In genomic region chr2:149586063-149586462, GRCh38 we compare ENCODE assay signal across 8 cellular contexts. TPM values are rescaled to one million over a fixed set of nuclear protein-coding genes. Genes with fewer than 3 reads are reported as not detected.
DNase-seq lines count a peak whose midpoint lies in the region; ATAC-seq, FAIRE-seq and TF ChIP-seq lines count a peak whose summit lies in the region.

No MANE protein-coding gene starts in this region.

- ATAC-seq in Right ventricle myocardium superior (ENCODE audit: poor library complexity) (no peak), K562 (peak; percentile 16), GM21447 (IDR thresholded peaks at IDR 0.05; ENCODE audit: unreplicated experiment) (no peak), GM19455 (IDR thresholded peaks at IDR 0.05; ENCODE audit: unreplicated experiment) (no peak), GM18517 (IDR thresholded peaks at IDR 0.05; ENCODE audit: unreplicated experiment) (no peak)

- no TSS peak for BruUV-seq in K562 (replicated peaks; lab: Mats Ljungman, UMichigan)

- CTCF ChIA-PET in K562 (lab: Yijun Ruan, JAX; ENCODE audit: low intra/inter-chr PET ratio), result no interaction called here

- H3K4me2 ChIP-seq in K562 (ENCODE audit: insufficient read depth, low read length), result peak overlapping the region; percentile 94

- 0% methylated on average over 3 of the region's 3 CpGs for WGBS in K562 (ENCODE audit: insufficient coverage, low coverage, missing lambda C conversion rate)
- 37 to 55% methylated on average over 3 of the region's 3 CpGs for WGBS in mesodermal cell (ENCODE audit: insufficient coverage in 2 of 2), 2 experiments

- peak; percentile 35; the same call in 1 of the 2 replicates for TF ChIP-seq EP300 in K562 (IDR thresholded peaks at IDR 0.05; ENCODE audit: low read length)

- H3K36me3 ChIP-seq in right atrium auricular region (peaks cover 6% of the 10 kb centered on the region), K562 (ENCODE audit: control insufficient read depth, insufficient read depth, low read length) (peaks cover 51% of the 10 kb centered on the region), mesodermal cell (ENCODE audit: control insufficient read depth, insufficient read depth, low read length) (peaks cover 27% of the 10 kb centered on the region)

- peaks cover 53% of the 10 kb centered on the region for H3K79me2 ChIP-seq in K562 (ENCODE audit: control insufficient read depth, insufficient read depth, low read length)

- peak; percentile 23 for FAIRE-seq in K562 (lab: Jason Lieb, UNC)

- peak overlapping the region; percentile 71 to 96 for H3K4me3 ChIP-seq in right atrium auricular region
- H3K4me3 ChIP-seq in K562, result peak overlapping the region; percentile 67
- H3K4me3 ChIP-seq in mesodermal cell (ENCODE audit: extremely low read depth, insufficient read depth, low read length, poor library complexity, severe bottlenecking), result peak overlapping the region; percentile 79

- intact Hi-C loops in Right ventricle myocardium superior (cut with DNase I), result no loop called here
- intact Hi-C loops in K562 (cut with micrococcal nuclease), result no loop called here

- peak overlapping the region; percentile 68 to 97 for H3K9ac ChIP-seq in K562 (ENCODE audit: insufficient read depth in 1 of 2, low read depth in 2 of 2, low read length in 2 of 2)

- H3K27ac ChIP-seq in right atrium auricular region (no peak overlapping the region), K562 (ENCODE audit: extremely low read depth, low read depth, low read length) (peak overlapping the region; percentile 94; the same call in 2 of the 3 replicates), mesodermal cell (ENCODE audit: low read depth, low read length, severe bottlenecking) (no peak overlapping the region), substantia nigra (ENCODE audit: low read depth, low read length, poor library complexity, severe bottlenecking) (no peak overlapping the region)

- in situ Hi-C loops in K562 (cut with MboI), result no loop called here

- no peak overlapping the region for H2AFZ ChIP-seq in K562 (ENCODE audit: low read depth, low read length)

- H3K9me3 ChIP-seq in right atrium auricular region (no peaks in the 10 kb centered on the region), K562 (replicated peaks; ENCODE audit: control insufficient read depth, insufficient read depth, low read depth, low read length) (no peaks in the 10 kb centered on the region), mesodermal cell (ENCODE audit: control insufficient read depth, low read length) (no peaks in the 10 kb centered on the region)

- H4K20me1 ChIP-seq in K562 (replicated peaks; ENCODE audit: control insufficient read depth, insufficient read depth, low read length), result no peaks in the 10 kb centered on the region; the same call in 1 of the 2 replicates

- TF ChIP-seq CTCF in right atrium auricular region (IDR thresholded peaks at IDR 0.05) (no peak), K562 (IDR thresholded peaks at IDR 0.05 in 2 of 3, conservative IDR thresholded peaks at IDR 0.05 in 1 of 3; ENCODE audit: insufficient read depth in 2 of 3, low read depth in 1 of 3, low read length in 3 of 3) (no peak)

- H3K4me1 ChIP-seq in right atrium auricular region (peaks cover 0 to 36% of the 10 kb centered on the region in 2 donors), K562 (replicated peaks in 1 of 2; ENCODE audit: control insufficient read depth in 2 of 2, insufficient read depth in 2 of 2, low read length in 2 of 2) (peaks cover 0 to 10% of the 10 kb centered on the region in 2 experiments; a peak in 2 of 5 replicates), mesodermal cell (ENCODE audit: control insufficient read depth, insufficient read depth, low read length, poor library complexity, severe bottlenecking) (peaks cover 10% of the 10 kb centered on the region)

- no peak for TF ChIP-seq RAD21 in K562 (CRISPR knock-in tag; conservative IDR thresholded peaks at IDR 0.05 in 1 of 2, IDR thresholded peaks at IDR 0.05 in 1 of 2)

- no peak for TF ChIP-seq POLR2A in K562 (conservative IDR thresholded peaks at IDR 0.05)

- no peak for DNase-seq in right atrium auricular region (ENCODE audit: low spot score)
- no peak for DNase-seq in Right ventricle myocardium superior
- DNase-seq in K562 (ENCODE audit: extremely low read depth in 1 of 4, low spot score in 3 of 4), result peak; percentile 28 to 67 (median 42)
- DNase-seq in substantia nigra (lab: John Stamatoyannopoulos, UW), result no peak

- no peaks in the 10 kb centered on the region for H3K9me1 ChIP-seq in K562 (ENCODE audit: control insufficient read depth, insufficient read depth, low read length)

- H3K27me3 ChIP-seq in right atrium auricular region (no peaks in the 10 kb centered on the region), K562 (ENCODE audit: control insufficient read depth in 2 of 2, insufficient read depth in 2 of 2, low read length in 2 of 2) (no peaks in the 10 kb centered on the region)

- POLR2A ChIA-PET in K562 (lab: Yijun Ruan, JAX), result interaction anchor here (0.6 to 2.6 kb wide), 3 partner anchors 9 to 25 kb away, joined by 3 to 18 read pairs (median 10); no protein-coding TSS in a partner anchor

TF ChIP-seq in K562, 482 proteins besides CTCF, POLR2A, EP300 and RAD21 (continues in another document):
- TF ChIP-seq ID3 (CRISPR knock-in tag; IDR thresholded peaks at IDR 0.05), result no peak
- no peak for TF ChIP-seq ID3 (tag; IDR thresholded peaks at IDR 0.05)
- no peak for TF ChIP-seq PHF21A (IDR thresholded peaks at IDR 0.05; ENCODE audit: borderline replicate concordance, low read depth)
- no peak for TF ChIP-seq THRA (IDR thresholded peaks at IDR 0.05)
- peak; percentile 64 for TF ChIP-seq CBFA2T3 (IDR thresholded peaks at IDR 0.05)
- TF ChIP-seq TAL1 (IDR thresholded peaks at IDR 0.05), result peak; percentile 35
- no peak for TF ChIP-seq TCF7L2 (IDR thresholded peaks at IDR 0.05; ENCODE audit: low read depth, low read length)
- TF ChIP-seq TCF3 (CRISPR knock-in tag; IDR thresholded peaks at IDR 0.05), result peak; percentile 58
- TF ChIP-seq HMGN3 (IDR thresholded peaks at IDR 0.05; ENCODE audit: borderline replicate concordance, extremely low read depth, insufficient read length, low read depth, low read length), result peak; percentile 34
- peak; percentile 17 for TF ChIP-seq CCNT2 (IDR thresholded peaks at IDR 0.05; ENCODE audit: borderline replicate concordance, extremely low read depth, insufficient read length, low read depth, low read length)
- 0 out of 2 replicates have a peak, but pooled peaks have one; percentile 11 for TF ChIP-seq NFIC (IDR thresholded peaks at IDR 0.05)
- no peak for TF ChIP-seq PRPF4 (IDR thresholded peaks at IDR 0.05; ENCODE audit: insufficient read depth, low read depth, low read length, poor library complexity, severe bottlenecking)
- peak; percentile 62 for TF ChIP-seq TEAD4 (IDR thresholded peaks at IDR 0.05; ENCODE audit: low read length)
- no peak for TF ChIP-seq TEAD4 (CRISPR knock-in tag; IDR thresholded peaks at IDR 0.05; ENCODE audit: borderline replicate concordance)
- no peak for TF ChIP-seq ZNF444 (CRISPR knock-in tag; IDR thresholded peaks at IDR 0.05)
- TF ChIP-seq MEIS2 (IDR thresholded peaks at IDR 0.05; ENCODE audit: partially characterized antibody), result no peak
- no peak for TF ChIP-seq ZKSCAN3 (CRISPR knock-in tag; IDR thresholded peaks at IDR 0.05)
- 0 out of 2 replicates have a peak, but pooled peaks have one; percentile 37 for TF ChIP-seq GATA2 (CRISPR knock-in tag; IDR thresholded peaks at IDR 0.05)
- no peak for TF ChIP-seq ZNF57 (CRISPR knock-in tag; IDR thresholded peaks at IDR 0.05)

RNA-seq across cellular contexts. Expression of gene MMADHC, which starts 1.5 kb away (rescaled TPM):
- total RNA-seq in right atrium auricular region (10 to 100 TPM; 82.3 to 90.5 TPM), Right ventricle myocardium superior (115 TPM), K562 (2014; rRNA removed) (158 and 187 TPM in 2 replicates), K562 (2014; rRNA removed; fragmentation: Illumina TruSeq; extraction: Trizol) (393 and 449 TPM in 2 replicates), K562 (2015; rRNA removed; fragmentation: Illumina TruSeq; extraction: Trizol) (258 and 284 TPM in 2 replicates), K562 (2021) (237 and 256 TPM in 2 replicates)
- total RNA-seq in K562 (2011; cell fraction: chromatin; rRNA removed; ENCODE audit: low replicate concordance), result 40.5 and 87.9 TPM in 2 replicates
- total RNA-seq in K562 (2011; cell fraction: nucleolus; rRNA removed), result 30.2 and 36.1 TPM in 2 replicates
- total RNA-seq in K562 (2011; cell fraction: nucleoplasm; rRNA removed), result 71.1 and 78.1 TPM in 2 replicates
- polyA plus RNA-seq in K562 (2011; rRNA removed) (175 and 270 TPM in 2 replicates), K562 (2014; fragmentation: Illumina TruSeq; extraction: Trizol) (271 and 289 TPM in 2 replicates), K562 (2014; fragmentation: Nextera tagmentation; extraction: Ambion mirVana) (100 to 1,000 TPM; 729 to 850 TPM), K562 (2014; rRNA removed) (202 and 223 TPM in 2 replicates)
- polyA plus RNA-seq in K562 (2011; cell fraction: cytosol; rRNA removed), result 61.6 and 110 TPM in 2 replicates
- polyA plus RNA-seq in K562 (2011; cell fraction: nucleus; rRNA removed), result 33.5 and 55.7 TPM in 2 replicates
- polyA plus RNA-seq in K562 (2012), result 228 and 267 TPM in 2 replicates
- polyA minus RNA-seq in K562 (2011; rRNA and poly(A)+ RNA removed), result 309 and 346 TPM in 2 replicates
- 79.4 and 123 TPM in 2 replicates for polyA minus RNA-seq in K562 (2011; cell fraction: cytosol; rRNA and poly(A)+ RNA removed)
- 48.5 and 95.6 TPM in 2 replicates for polyA minus RNA-seq in K562 (2011; cell fraction: nucleus; rRNA and poly(A)+ RNA removed)
- 127 TPM for polyA plus RNA-seq in mesodermal cell (2013, experiment 1 of 2)
- polyA plus RNA-seq in mesodermal cell (2013, experiment 2 of 2), result 144 TPM

Comparison
In these comparisons a context has a peak if more than half of its experiments do, and no peak if none do; other contexts are left out.
1. DNase-seq: peak in K562 (4 of 4); none in right atrium auricular region (single experiment), Right ventricle myocardium superior (single experiment) and substantia nigra (0 of 49).
2. Peak in every context shown above with its lines, with median percentiles within 50 percentile points of each other: H3K4me3 ChIP-seq.